8 cellular contexts compared by ENCODE assay signal in genomic region chr2:241702155-241702404, GRCh38. TPM values are rescaled to one million over a fixed set of nuclear protein-coding genes. Genes with fewer than 3 reads are reported as not detected.
A peak's percentile ranks its signal among the peaks of the same experiment; 100 is the strongest.
DNase-seq lines count a peak whose midpoint lies in the region; FAIRE-seq and TF ChIP-seq lines count a peak whose summit lies in the region.

No MANE protein-coding gene starts in this region.

- TF ChIP-seq CTCF in MM.1S (IDR thresholded peaks at IDR 0.05; ENCODE audit: low read length) (no peak), kidney (IDR thresholded peaks at IDR 0.05; ENCODE audit: borderline replicate concordance, extremely low read depth, insufficient read depth) (no peak), lower leg skin (IDR thresholded peaks at IDR 0.05) (no peak), mesothelial cell of epicardium (IDR thresholded peaks at IDR 0.05; ENCODE audit: unreplicated experiment) (no peak)

- no peaks in the 10 kb centered on the region for H3K36me3 ChIP-seq in MM.1S (replicated peaks; ENCODE audit: insufficient read depth, low read length)
- H3K36me3 ChIP-seq in kidney (ENCODE audit: control insufficient read depth in 1 of 2, insufficient read depth in 2 of 2, low read length in 2 of 2): peaks cover 5% of the 10 kb centered on the region in 2 donors

- H3K27me3 ChIP-seq in MM.1S (replicated peaks; ENCODE audit: insufficient read depth, low read length): no peaks in the 10 kb centered on the region

- no peaks in the 10 kb centered on the region for H4K20me1 ChIP-seq in MM.1S (ENCODE audit: insufficient read depth, low read length)

- H3K9ac ChIP-seq in MM.1S (ENCODE audit: low read length) (no peak overlapping the region; the same call in 1 of the 2 replicates), kidney (ENCODE audit: low read length in 2 of 2) (no peak overlapping the region)

- H3K9me3 ChIP-seq in MM.1S (replicated peaks; ENCODE audit: insufficient read depth, low read length): no peaks in the 10 kb centered on the region
- no peaks in the 10 kb centered on the region for H3K9me3 ChIP-seq in kidney (ENCODE audit: control insufficient read depth in 1 of 2, low read length in 2 of 2)

- no peak for FAIRE-seq in kidney (lab: Jason Lieb, UNC)

- CTCF ChIA-PET in activated naive CD4-positive, alpha-beta T cell treated with anti-CD3 and anti-CD28 coated beads, Interleukin-2, amount 10 ng/mL, durations not matched to agents 7 days and 5 days (lab: Charles Lee): interaction anchor here (0.7 to 4.3 kb wide), 7 partner anchors 12 to 177 kb away, joined by 3 to 22 read pairs (median 4); partner anchors contain the start of gene D2HGDH

- no CpG with 5 or more reads among the region's 40 CpGs for WGBS in lower leg skin, 2 donors

- no peaks in the 10 kb centered on the region for H3K27me3 Mint-ChIP-seq in activated naive CD4-positive, alpha-beta T cell treated with anti-CD3 and anti-CD28 coated beads, Interleukin-2, amount 10 ng/mL, durations not matched to agents 7 days and 5 days
- no peaks in the 10 kb centered on the region for H3K27me3 Mint-ChIP-seq in mesothelial cell of epicardium (ENCODE audit: low read depth)

- no peak overlapping the region for H3K4me2 ChIP-seq in MM.1S (ENCODE audit: low read depth, low read length)

- H3K79me2 ChIP-seq in MM.1S (ENCODE audit: low read length): peaks cover 28% of the 10 kb centered on the region

- no peaks in the 10 kb centered on the region for H3K9me2 ChIP-seq in MM.1S (replicated peaks; ENCODE audit: insufficient read depth, low read length)

- peaks cover 3% of the 10 kb centered on the region for H3K9me3 Mint-ChIP-seq in activated naive CD4-positive, alpha-beta T cell treated with anti-CD3 and anti-CD28 coated beads, Interleukin-2, amount 10 ng/mL, durations not matched to agents 7 days and 5 days
- peaks cover 7% of the 10 kb centered on the region for H3K9me3 Mint-ChIP-seq in mesothelial cell of epicardium

- H3K4me3 ChIP-seq in MM.1S (ENCODE audit: low read length): peak overlapping the region; percentile 67; the same call in 1 of the 2 replicates
- H3K4me3 ChIP-seq in kidney (ENCODE audit: low read length in 2 of 2): peak overlapping the region in 1 of 2 donors; percentile 71
- no peak overlapping the region for H3K4me3 ChIP-seq in lower leg skin (ENCODE audit: low read depth, poor library complexity, severe bottlenecking)

- H3K4me3 Mint-ChIP-seq in activated naive CD4-positive, alpha-beta T cell treated with anti-CD3 and anti-CD28 coated beads, Interleukin-2, amount 10 ng/mL, durations not matched to agents 7 days and 5 days: peak overlapping the region; percentile 81
- no peak overlapping the region for H3K4me3 Mint-ChIP-seq in mesothelial cell of epicardium

- peaks cover 24% of the 10 kb centered on the region for H3K36me3 Mint-ChIP-seq in activated naive CD4-positive, alpha-beta T cell treated with anti-CD3 and anti-CD28 coated beads, Interleukin-2, amount 10 ng/mL, durations not matched to agents 7 days and 5 days
- peaks cover 18% of the 10 kb centered on the region for H3K36me3 Mint-ChIP-seq in mesothelial cell of epicardium

- no peak for TF ChIP-seq POLR2A in lower leg skin (IDR thresholded peaks at IDR 0.05)

- no peak overlapping the region for H3K27ac Mint-ChIP-seq in activated naive CD4-positive, alpha-beta T cell treated with anti-CD3 and anti-CD28 coated beads, Interleukin-2, amount 10 ng/mL, durations not matched to agents 7 days and 5 days
- H3K27ac Mint-ChIP-seq in mesothelial cell of epicardium: no peak overlapping the region

- intact Hi-C loops in kidney (cut with DNase I) (no loop called here), lower leg skin (cut with DNase I; ENCODE audit: low total_unique reads) (no loop called here)

- H3K4me1 Mint-ChIP-seq in activated naive CD4-positive, alpha-beta T cell treated with anti-CD3 and anti-CD28 coated beads, Interleukin-2, amount 10 ng/mL, durations not matched to agents 7 days and 5 days: peaks cover 31% of the 10 kb centered on the region
- H3K4me1 Mint-ChIP-seq in mesothelial cell of epicardium: peaks cover 10% of the 10 kb centered on the region

- H3F3A ChIP-seq in MM.1S (ENCODE audit: insufficient read depth, low read length): no peaks in the 10 kb centered on the region

- H3K4me1 ChIP-seq in MM.1S (ENCODE audit: low read length) (no peaks in the 10 kb centered on the region), kidney (ENCODE audit: control insufficient read depth in 1 of 2, insufficient read depth in 1 of 2, low read depth in 1 of 2, low read length in 2 of 2) (peaks cover 4 to 7% of the 10 kb centered on the region in 2 donors)

- H2AFZ ChIP-seq in MM.1S (ENCODE audit: low read length): no peak overlapping the region

- DNase-seq in COLO668 (lab: John Stamatoyannopoulos, UW; ENCODE audit: unreplicated experiment): peak; percentile 83
- DNase-seq in MM.1S: no peak
- no peak for DNase-seq in activated naive CD4-positive, alpha-beta T cell treated with anti-CD3 and anti-CD28 coated beads, Interleukin-2, amount 10 ng/mL, durations not matched to agents 7 days and 5 days
- DNase-seq in kidney: no peak
- peak; percentile 71 for DNase-seq in stimulated activated CD8-positive, alpha-beta memory T cell treated with anti-CD3 and anti-CD28 coated beads, Interleukin-12 subunit alpha, Interleukin-12 subunit beta, amount 100 ng/mL, for 24 hours (ENCODE audit: extremely low read depth)
- no peak for DNase-seq in lower leg skin (ENCODE audit: low spot score in 2 of 2)
- no peak for DNase-seq in mesothelial cell of epicardium (ENCODE audit: low spot score in 2 of 2, unreplicated experiment in 2 of 2)
- DNase-seq in cerebellar nuclear complex (lab: John Stamatoyannopoulos, UW): no peak

- peak overlapping the region; percentile 95; the same call in 1 of the 2 replicates for H3K27ac ChIP-seq in MM.1S (ENCODE audit: low read length)
- H3K27ac ChIP-seq in kidney (ENCODE audit: low read depth in 2 of 2, low read length in 2 of 2): peak overlapping the region; percentile 84 to 85

RNA-seq across cellular contexts. Expression of gene ING5, which starts 0.2 kb away (rescaled TPM):
- total RNA-seq in kidney: 27.3 TPM
- 37.7 TPM for polyA plus RNA-seq in kidney (ENCODE audit: insufficient read depth, low read depth, low replicate concordance)
- 10 to 100 TPM; 31.6 to 73.9 (median 35.7) TPM for total RNA-seq in lower leg skin
- 50.8 to 56.9 TPM (median 51.8 TPM) in 3 replicates for total RNA-seq in mesothelial cell of epicardium

RNA-seq across cellular contexts. Expression of gene DTYMK, which starts 15.5 kb away (rescaled TPM):
- total RNA-seq in kidney: 19.0 TPM
- polyA plus RNA-seq in kidney (ENCODE audit: insufficient read depth, low read depth, low replicate concordance): 27.1 TPM
- 10 to 100 TPM in 3 of 4 donors, 1 to 10 TPM in 1; 6.6 to 16.2 (median 12.0) TPM for total RNA-seq in lower leg skin
- total RNA-seq in mesothelial cell of epicardium: 32.1 to 36.5 TPM (median 35.0 TPM) in 3 replicates

RNA-seq across cellular contexts. Expression of gene D2HGDH, which starts 32.4 kb away (rescaled TPM):
- total RNA-seq in kidney (37.0 TPM), lower leg skin (10 to 100 TPM; 34.8 to 65.1 (median 48.2) TPM), mesothelial cell of epicardium (55.5 to 60.3 TPM (median 56.6 TPM) in 3 replicates)
- polyA plus RNA-seq in kidney (ENCODE audit: insufficient read depth, low read depth, low replicate concordance): 49.3 TPM

Comparison
In these comparisons a context has a peak if more than half of its experiments do, and no peak if none do; other contexts are left out.
1. DNase-seq: peak in COLO668 (single experiment) and stimulated activated CD8-positive, alpha-beta memory T cell treated with anti-CD3 and anti-CD28 coated beads, Interleukin-12 subunit alpha, Interleukin-12 subunit beta, amount 100 ng/mL, for 24 hours (single experiment); none in MM.1S (single experiment), activated naive CD4-positive, alpha-beta T cell treated with anti-CD3 and anti-CD28 coated beads, Interleukin-2, amount 10 ng/mL, durations not matched to agents 7 days and 5 days (single experiment), kidney (single experiment), lower leg skin (0 of 2), mesothelial cell of epicardium (0 of 2) and cerebellar nuclear complex (0 of 2).